8 cellular contexts compared by ENCODE assay signal in genomic region chr6:56851541-56852248, GRCh38.
DNase-seq lines count a peak whose midpoint lies in the region; ATAC-seq, FAIRE-seq and TF ChIP-seq lines count a peak whose summit lies in the region.

No MANE protein-coding gene starts in this region.

- ATAC-seq in GM21825 (IDR thresholded peaks at IDR 0.05; ENCODE audit: unreplicated experiment) = peak; percentile 96
- peak; percentile 98 for ATAC-seq in stimulated activated naive B cell treated with anti-CD40 and anti-IgM and Interleukin-4, amounts not matched to agents 10 μg/mL and 1 μg/mL and 100 μg/mL, for 72 hours (replicated peaks)

- H3K9me3 Mint-ChIP-seq in stimulated activated naive B cell treated with anti-CD40 and anti-IgM and Interleukin-4, amounts not matched to agents 10 μg/mL and 1 μg/mL and 100 μg/mL, for 72 hours = no peaks in the 10 kb centered on the region

- DNase-seq in KBM-7 (peak; percentile 62), SK-MEL-5 (ENCODE audit: low read depth, low spot score) (peak; percentile 82), colonic mucosa (no peak)
- peak; percentile 41 for DNase-seq in stimulated activated naive B cell treated with anti-CD40 and anti-IgM and Interleukin-4, amounts not matched to agents 10 μg/mL and 1 μg/mL and 100 μg/mL, for 72 hours

- TF ChIP-seq CTCF in 22Rv1 (IDR thresholded peaks at IDR 0.05) = peak; percentile 82
- no peak for TF ChIP-seq CTCF in colonic mucosa (IDR thresholded peaks at IDR 0.05)

- peak overlapping the region; percentile 79 to 80 for H3K4me3 Mint-ChIP-seq in stimulated activated naive B cell treated with anti-CD40 and anti-IgM and Interleukin-4, amounts not matched to agents 10 μg/mL and 1 μg/mL and 100 μg/mL, for 72 hours

- H3K27ac ChIP-seq in 22Rv1 = no peak overlapping the region
- H3K27ac ChIP-seq in colonic mucosa = no peak overlapping the region
- peak overlapping the region; percentile 69 for H3K27ac ChIP-seq in layer of hippocampus (ENCODE audit: low read depth, low read length)

- in situ Hi-C loops in KBM-7 (cut with MboI; ENCODE audit: low pct_unique_long_range_greater_than_20kb, low sequenced_read_pairs) = no loop called here
- in situ Hi-C loops in SK-MEL-5 (cut with HindIII; ENCODE audit: low pct_unique_long_range_greater_than_20kb, low sequenced_read_pairs) = no loop called here

- H3K36me3 Mint-ChIP-seq in stimulated activated naive B cell treated with anti-CD40 and anti-IgM and Interleukin-4, amounts not matched to agents 10 μg/mL and 1 μg/mL and 100 μg/mL, for 72 hours = no peaks in the 10 kb centered on the region

- intact Hi-C loops in colonic mucosa (cut with DNase I) = loop anchor here (2.0 to 5.0 kb wide), 3 partner anchors 89 to 214 kb away; no protein-coding TSS in a partner anchor

- FAIRE-seq in G401.6 (lab: Jason Lieb, UNC) = peak; percentile 92

- peak overlapping the region in 1 of 2 donors; percentile 38 for H3K9ac ChIP-seq in colonic mucosa (ENCODE audit: low read depth in 2 of 2, low read length in 2 of 2)

- H3K4me1 ChIP-seq in colonic mucosa = no peaks in the 10 kb centered on the region

- no peaks in the 10 kb centered on the region for H3K27me3 ChIP-seq in colonic mucosa
- H3K27me3 ChIP-seq in layer of hippocampus (ENCODE audit: control insufficient read depth, insufficient read depth, low read length) = no peaks in the 10 kb centered on the region

- peak overlapping the region; percentile 19 for H3K4me3 ChIP-seq in colonic mucosa

- peaks cover 5 to 13% of the 10 kb centered on the region in 2 donors for H3K4me1 Mint-ChIP-seq in stimulated activated naive B cell treated with anti-CD40 and anti-IgM and Interleukin-4, amounts not matched to agents 10 μg/mL and 1 μg/mL and 100 μg/mL, for 72 hours

- H3K27me3 Mint-ChIP-seq in stimulated activated naive B cell treated with anti-CD40 and anti-IgM and Interleukin-4, amounts not matched to agents 10 μg/mL and 1 μg/mL and 100 μg/mL, for 72 hours = peaks cover 38 to 42% of the 10 kb centered on the region in 2 donors

- no peak overlapping the region for H3K27ac Mint-ChIP-seq in stimulated activated naive B cell treated with anti-CD40 and anti-IgM and Interleukin-4, amounts not matched to agents 10 μg/mL and 1 μg/mL and 100 μg/mL, for 72 hours

- H3K9me3 ChIP-seq in colonic mucosa = no peaks in the 10 kb centered on the region

- no peaks in the 10 kb centered on the region for H3K36me3 ChIP-seq in colonic mucosa
